In the genomic region with DNA sequence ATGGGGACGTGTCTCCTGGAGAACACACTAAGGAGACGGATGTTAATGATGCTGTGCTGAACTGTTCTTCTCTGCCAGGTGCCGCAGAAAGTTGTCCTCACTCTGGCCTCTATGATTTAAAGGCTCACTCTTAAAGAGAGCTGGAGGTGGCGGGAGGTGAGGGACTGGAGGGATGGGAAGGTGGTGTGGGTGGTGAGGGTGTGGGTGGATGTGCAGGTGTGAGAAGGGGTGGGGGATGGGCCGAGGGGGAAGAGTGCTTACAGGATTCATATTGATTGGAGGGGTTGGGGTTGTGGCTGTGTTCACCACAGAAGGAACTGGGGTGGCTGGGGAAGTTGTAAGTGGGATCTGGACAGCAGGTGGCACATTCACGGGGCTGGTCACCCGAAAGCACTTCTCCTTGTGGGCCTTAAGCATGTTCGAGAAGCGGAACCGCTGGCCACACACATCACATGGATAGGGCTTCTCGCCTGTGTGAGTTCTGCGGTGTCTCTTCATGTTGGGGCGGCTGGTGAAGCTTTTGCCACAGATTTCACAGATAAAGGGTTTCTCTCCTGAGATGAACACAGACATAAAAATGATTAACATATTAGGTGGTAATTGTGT, we compare ENCODE assay signal across 27 cellular contexts.
DNase-seq lines count a peak whose midpoint lies in the region; ATAC-seq, FAIRE-seq and TF ChIP-seq lines count a peak whose summit lies in the region.
"Had no signal": no experiment of that assay in that cellular context is flagged by ENCODE, and none has a peak within 500 bp of the region (broad histone marks: within the 10 kb centered on the region; RNA-seq: fewer than 3 reads in every experiment).

No MANE protein-coding gene starts in this region.

- no peak overlapping the region for H3K4me2 ChIP-seq in neuronal stem cell (ENCODE audit: insufficient read depth, low read length, poor library complexity, severe bottlenecking)
- H3K4me2 ChIP-seq: A549; BLaER1 treated with 17β-estradiol and CSF1 and Interleukin-3, amounts not matched to agents 10 nM and 100 nM had no signal

- no peak overlapping the region for H3K18ac ChIP-seq in neuronal stem cell (ENCODE audit: low read length)

- TF ChIP-seq EP300 in upper lobe of left lung (IDR thresholded peaks at IDR 0.05): no peak

- no peak overlapping the region for H3K23ac ChIP-seq in neuronal stem cell (ENCODE audit: low read depth, low read length, poor library complexity)

- FAIRE-seq in kidney (lab: Jason Lieb, UNC): no peak
- FAIRE-seq: D721Med, GM12878, H54 had no signal

- H2AFZ ChIP-seq in neuronal stem cell (ENCODE audit: low read length): no peak overlapping the region

- WGBS in neuronal stem cell (ENCODE audit: extremely low coverage in 2 of 2, insufficient read length in 2 of 2, insufficient replicate concordance in 1 of 2), 2 donors: no CpG with 5 or more reads among the region's 13 CpGs
- WGBS in upper lobe of left lung, 2 donors: 89% methylated on average over 13 of the region's 13 CpGs

- no peaks in the 10 kb centered on the region for H3K9me3 ChIP-seq in HEK293 (ENCODE audit: control insufficient read depth, insufficient read depth, low read depth, low read length)
- H3K9me3 ChIP-seq in neuronal stem cell (replicated peaks in 1 of 2; ENCODE audit: control insufficient read depth in 2 of 2, insufficient read depth in 1 of 2, low read depth in 1 of 2, low read length in 2 of 2): no peaks in the 10 kb centered on the region
- H3K9me3 ChIP-seq in kidney (ENCODE audit: control insufficient read depth in 1 of 2, low read length in 2 of 2): no peaks in the 10 kb centered on the region
- no peaks in the 10 kb centered on the region for H3K9me3 ChIP-seq in upper lobe of left lung
- H3K9me3 ChIP-seq: A549; BE2C; BLaER1 treated with 17β-estradiol and CSF1 and Interleukin-3, amounts not matched to agents 10 nM and 100 nM had no signal

- H3K36me3 ChIP-seq in HEK293 (ENCODE audit: control insufficient read depth in 2 of 2, insufficient read depth in 1 of 2, low read length in 2 of 2): peaks cover 28% of the 10 kb centered on the region in 2 experiments
- peaks cover 11 to 24% of the 10 kb centered on the region in 2 donors for H3K36me3 ChIP-seq in neuronal stem cell (replicated peaks in 1 of 2; ENCODE audit: control insufficient read depth in 2 of 2, insufficient read depth in 2 of 2, low read length in 2 of 2)
- peaks cover 3 to 10% of the 10 kb centered on the region in 2 donors for H3K36me3 ChIP-seq in kidney (ENCODE audit: control insufficient read depth in 1 of 2, insufficient read depth in 2 of 2, low read length in 2 of 2)
- peaks cover 0 to 45% (median 17%) of the 10 kb centered on the region in 4 donors for H3K36me3 ChIP-seq in upper lobe of left lung

- no peaks in the 10 kb centered on the region for H3K79me1 ChIP-seq in neuronal stem cell (ENCODE audit: low read depth, low read length)

- H3K27me3 ChIP-seq in neuronal stem cell (ENCODE audit: control insufficient read depth in 3 of 3, insufficient read depth in 3 of 3, low read depth in 1 of 3, low read length in 3 of 3) (no peaks in the 10 kb centered on the region), upper lobe of left lung (no peaks in the 10 kb centered on the region)
- H3K27me3 ChIP-seq: BE2C; BLaER1 treated with 17β-estradiol and CSF1 and Interleukin-3, amounts not matched to agents 10 nM and 100 nM had no signal

- POLR2A ChIA-PET in HEK293 (lab: Yijun Ruan, JAX): no interaction called here

- TF ChIP-seq CTCF in HEK293 (tag by site-specific recombination; IDR thresholded peaks at IDR 0.05) (no peak), VCaP (conservative IDR thresholded peaks at IDR 0.05) (no peak), kidney (IDR thresholded peaks at IDR 0.05; ENCODE audit: borderline replicate concordance, extremely low read depth, insufficient read depth) (no peak), upper lobe of left lung (IDR thresholded peaks at IDR 0.05) (no peak)

- H4K8ac ChIP-seq in neuronal stem cell (ENCODE audit: low read depth, low read length): no peak overlapping the region

- H3K4me1 ChIP-seq in HEK293 (ENCODE audit: control insufficient read depth, insufficient read depth, low read length): peaks cover 2% of the 10 kb centered on the region; the same call in 1 of the 2 replicates
- H3K4me1 ChIP-seq in neuronal stem cell (ENCODE audit: control insufficient read depth in 2 of 2, insufficient read depth in 1 of 2, low read depth in 1 of 2, low read length in 2 of 2): no peaks in the 10 kb centered on the region
- no peaks in the 10 kb centered on the region for H3K4me1 ChIP-seq in kidney (ENCODE audit: control insufficient read depth in 1 of 2, insufficient read depth in 1 of 2, low read depth in 1 of 2, low read length in 2 of 2)
- H3K4me1 ChIP-seq in upper lobe of left lung: no peaks in the 10 kb centered on the region
- H3K4me1 ChIP-seq: BE2C had no signal

- no peak overlapping the region for H2BK120ac ChIP-seq in neuronal stem cell (ENCODE audit: low read depth, low read length)

- H2AK5ac ChIP-seq in neuronal stem cell (ENCODE audit: low read depth, low read length): no peak overlapping the region

- intact Hi-C loops in Right ventricle myocardium superior (cut with DNase I): loop anchor here (10.0 kb wide), 1 partner anchor 114 kb away; no protein-coding TSS in a partner anchor
- intact Hi-C loops in kidney (cut with DNase I): no loop called here
- intact Hi-C loops in Right ventricle myocardium inferior (cut with DNase I): loop anchor here (10.0 kb wide), 1 partner anchor 624 kb away; no protein-coding TSS in a partner anchor

- H3K27ac ChIP-seq in HEK293 (ENCODE audit: extremely low read depth, low read depth, low read length) (no peak overlapping the region), VCaP (peak overlapping the region; percentile 66), neuronal stem cell (replicated peaks; ENCODE audit: low read length) (no peak overlapping the region), kidney (ENCODE audit: low read depth in 2 of 2, low read length in 2 of 2) (no peak overlapping the region), upper lobe of left lung (no peak overlapping the region)
- H3K27ac ChIP-seq: A549; BLaER1 treated with 17β-estradiol and CSF1 and Interleukin-3, amounts not matched to agents 10 nM and 100 nM had no signal

- ATAC-seq in memory B cell (ENCODE audit: low read depth) (no peak), Right ventricle myocardium superior (ENCODE audit: poor library complexity) (no peak), upper lobe of left lung (ENCODE audit: low FRiP score in 2 of 2) (no peak), Right ventricle myocardium inferior (no peak)
- ATAC-seq: A549, GM12878, HCT116 had no signal

- H3K27me3 Mint-ChIP-seq in memory B cell: no peaks in the 10 kb centered on the region
- H3K27me3 Mint-ChIP-seq: CD4-positive, alpha-beta T cell; CD8-positive, alpha-beta memory T cell had no signal

- no peak overlapping the region for H3K14ac ChIP-seq in neuronal stem cell (ENCODE audit: low read length)

- H2BK5ac ChIP-seq in neuronal stem cell (ENCODE audit: low read length): no peak overlapping the region

- H3K27ac Mint-ChIP-seq in memory B cell: peak overlapping the region; percentile 41
- H3K27ac Mint-ChIP-seq: CD4-positive, alpha-beta T cell; HFFc6 had no signal

- H3K4me3 ChIP-seq in HEK293 (ENCODE audit: low read depth, low read length): no peak overlapping the region
- H3K4me3 ChIP-seq in neuronal stem cell (ENCODE audit: low read length in 2 of 2): no peak overlapping the region
- no peak overlapping the region for H3K4me3 ChIP-seq in kidney (ENCODE audit: low read length in 2 of 2)
- no peak overlapping the region for H3K4me3 ChIP-seq in upper lobe of left lung
- H3K4me3 ChIP-seq: A549; BLaER1 treated with 17β-estradiol and CSF1 and Interleukin-3, amounts not matched to agents 10 nM and 100 nM; GM12878 had no signal

- H3K9ac ChIP-seq in neuronal stem cell (ENCODE audit: low read depth, low read length, poor library complexity): peak overlapping the region; percentile 12
- H3K9ac ChIP-seq in kidney (ENCODE audit: low read length in 2 of 2): no peak overlapping the region
- H3K9ac ChIP-seq: BLaER1 treated with 17β-estradiol and CSF1 and Interleukin-3, amounts not matched to agents 10 nM and 100 nM had no signal

- DNase-seq in memory B cell (ENCODE audit: low spot score in 2 of 2) (no peak), neuronal stem cell (ENCODE audit: low spot score) (no peak), Right ventricle myocardium superior (no peak), kidney (no peak), upper lobe of left lung (no peak), Right ventricle myocardium inferior (ENCODE audit: missing footprints) (no peak)
- DNase-seq: 8988T; ACHN; AML-193; BE2C; CD4-positive, alpha-beta T cell; CD8-positive, alpha-beta memory T cell; DMS 273 treated with DMSO at 0.1 percent for 48 hours; DMS79; EL; GDM1; GOT3; HFFc6 had no signal

- no peaks in the 10 kb centered on the region for H3K9me3 Mint-ChIP-seq in memory B cell
- H3K9me3 Mint-ChIP-seq: CD14-positive monocyte; CD4-positive, alpha-beta T cell; CD8-positive, alpha-beta memory T cell; HFFc6 had no signal

- no peak overlapping the region for H3K4me3 Mint-ChIP-seq in memory B cell
- H3K4me3 Mint-ChIP-seq: CD14-positive monocyte; CD4-positive, alpha-beta T cell; CD8-positive, alpha-beta memory T cell; HFFc6 had no signal

- H3K4me1 Mint-ChIP-seq in memory B cell: no peaks in the 10 kb centered on the region

- TF ChIP-seq POLR2A in upper lobe of left lung (IDR thresholded peaks at IDR 0.05): no peak

- no peak overlapping the region for H4K91ac ChIP-seq in neuronal stem cell (ENCODE audit: low read depth, low read length, poor library complexity)

- H3K36me3 Mint-ChIP-seq in memory B cell: peaks cover 11% of the 10 kb centered on the region

- H3K4ac ChIP-seq in neuronal stem cell (ENCODE audit: low read length): no peak overlapping the region

- no peak overlapping the region for H2BK12ac ChIP-seq in neuronal stem cell (ENCODE audit: low read length)

- no peak overlapping the region for H2BK15ac ChIP-seq in neuronal stem cell (ENCODE audit: low read length)

- CTCF ChIA-PET in HEK293 (lab: Yijun Ruan, JAX): interaction anchor here (0.6 to 3.1 kb wide), 6 partner anchors 8 to 272 kb away, joined by 3 to 9 read pairs (median 8); no protein-coding TSS in a partner anchor

TF ChIP-seq in HEK293, 187 proteins besides CTCF, POLR2A, EP300 and RAD21:
- TF ChIP-seq TRIM28 (IDR thresholded peaks at IDR 0.05; ENCODE audit: borderline replicate concordance, low read length) (no peak), ZNF292 (tag by site-specific recombination; IDR thresholded peaks at IDR 0.05; ENCODE audit: borderline replicate concordance, low read depth) (no peak), ZNF654 (tag by site-specific recombination; IDR thresholded peaks at IDR 0.05; ENCODE audit: low read depth) (no peak), ZFHX2 (tag by site-specific recombination; conservative IDR thresholded peaks at IDR 0.05) (peak; percentile 87), ZNF239 (tag by site-specific recombination; IDR thresholded peaks at IDR 0.05) (no peak), EGR2 (tag by site-specific recombination; IDR thresholded peaks at IDR 0.05; ENCODE audit: low read depth) (peak; percentile 95), ZNF184 (tag by site-specific recombination; IDR thresholded peaks at IDR 0.05) (no peak)
